8 cellular contexts compared by ENCODE assay signal in genomic region chr15:67968564-67969440, GRCh38.
A peak's percentile ranks its signal among the peaks of the same experiment; 100 is the strongest.
DNase-seq lines count a peak whose midpoint lies in the region; ATAC-seq, FAIRE-seq and TF ChIP-seq lines count a peak whose summit lies in the region.

No MANE protein-coding gene starts in this region.

- peak; percentile 56 for DNase-seq in DMS 273 treated with DMSO at 0.1 percent for 48 hours (lab: John Stamatoyannopoulos, UW)
- peak; percentile 67 for DNase-seq in NCI-H2227 treated with DMSO at 0.1 percent for 48 hours (lab: John Stamatoyannopoulos, UW)
- DNase-seq in coronary artery (ENCODE audit: low spot score) = no peak
- no peak for DNase-seq in omental fat pad (ENCODE audit: low spot score)
- DNase-seq in pons (ENCODE audit: low spot score) = no peak
- no peak for DNase-seq in Kasumi-1 (lab: John Stamatoyannopoulos, UW)
- DNase-seq in H54 (ENCODE audit: insufficient read length, low spot score) = no peak

- TF ChIP-seq CTCF in coronary artery (IDR thresholded peaks at IDR 0.05) = no peak
- TF ChIP-seq CTCF in omental fat pad (IDR thresholded peaks at IDR 0.05) = no peak

- TF ChIP-seq POLR2A in H54 (IDR thresholded peaks at IDR 0.05; ENCODE audit: low read depth, low read length) = no peak

- FAIRE-seq in H54 (lab: Jason Lieb, UNC) = no peak

- ATAC-seq in omental fat pad (ENCODE audit: low FRiP score) = peak; percentile 35
- ATAC-seq in HG03159 (IDR thresholded peaks at IDR 0.05; ENCODE audit: unreplicated experiment) = no peak

- no peak overlapping the region for H3K27ac ChIP-seq in coronary artery

- peak overlapping the region; percentile 72 for H3K4me3 ChIP-seq in coronary artery

Comparison
In these comparisons a context has a peak if more than half of its experiments do, and no peak if none do; other contexts are left out.
1. DNase-seq: peak in DMS 273 treated with DMSO at 0.1 percent for 48 hours (single experiment) and NCI-H2227 treated with DMSO at 0.1 percent for 48 hours (single experiment); none in coronary artery (single experiment), omental fat pad (single experiment), pons (single experiment), Kasumi-1 (0 of 2) and H54 (single experiment).